Comparison of ENCODE assay signal across 8 cellular contexts in the genomic region with DNA sequence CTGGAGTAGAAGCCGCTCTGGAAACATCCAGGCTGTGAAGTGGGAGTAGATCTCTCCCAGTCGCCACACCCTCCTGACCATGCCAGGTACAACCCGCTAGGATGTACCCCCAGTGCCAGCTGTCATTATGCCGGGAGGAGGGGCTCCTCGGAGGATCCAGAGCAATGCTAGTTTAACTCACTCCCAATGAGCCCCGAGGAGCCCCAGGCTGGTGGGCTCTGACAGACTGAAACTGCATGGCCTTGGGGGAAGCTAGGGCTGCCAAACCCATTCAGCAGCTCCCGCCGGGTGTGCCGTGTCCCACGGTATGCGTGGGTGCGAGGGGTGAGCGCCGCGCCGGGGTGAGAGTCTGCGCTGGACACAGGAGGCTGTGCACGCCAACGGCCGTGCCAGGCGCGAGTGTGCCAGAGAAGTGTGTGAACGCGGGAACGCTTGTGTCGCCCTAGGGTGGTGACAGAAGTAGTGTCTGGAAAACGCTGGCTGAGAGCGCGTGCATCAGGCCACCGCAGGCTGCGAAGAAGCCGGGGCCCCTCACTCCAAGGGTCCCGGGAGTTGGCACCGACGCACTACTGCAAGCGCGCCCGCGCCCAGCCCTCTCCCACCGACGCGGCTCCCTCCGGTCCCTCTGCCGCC.
DNase-seq lines count a peak whose midpoint lies in the region; ATAC-seq and TF ChIP-seq lines count a peak whose summit lies in the region.

No MANE protein-coding gene starts in this region.

- no peaks in the 10 kb centered on the region for H3K27me3 ChIP-seq in OCI-LY1 (ENCODE audit: insufficient read depth, low read length)
- H3K27me3 ChIP-seq in uterus = no peaks in the 10 kb centered on the region

- no peaks in the 10 kb centered on the region for H3K27me3 Mint-ChIP-seq in chondrocyte (ENCODE audit: low read depth)

- DNase-seq in GM12864 (ENCODE audit: low read depth) (no peak), HEK293T (ENCODE audit: extremely low spot score) (peak; percentile 28), chondrocyte (ENCODE audit: low spot score) (peak; percentile 87), mucosa of descending colon (peak in 2 of 3 donors; percentile 45 to 58), uterus (no peak), cortex of kidney (lab: John Stamatoyannopoulos, UW) (no peak), NCI-H128 (lab: John Stamatoyannopoulos, UW; ENCODE audit: unreplicated experiment) (no peak)

- no peaks in the 10 kb centered on the region for H4K20me1 ChIP-seq in OCI-LY1 (ENCODE audit: insufficient read depth, low read length)

- no peak for TF ChIP-seq POLR2A in uterus (IDR thresholded peaks at IDR 0.05)

- H3K27ac ChIP-seq in OCI-LY1 (ENCODE audit: low read depth, low read length, poor library complexity, severe bottlenecking) = no peak overlapping the region
- peak overlapping the region in 1 of 2 donors; percentile 46 for H3K27ac ChIP-seq in uterus

- H3K9me3 ChIP-seq in OCI-LY1 (ENCODE audit: low read length) (no peaks in the 10 kb centered on the region), mucosa of descending colon (no peaks in the 10 kb centered on the region), uterus (no peaks in the 10 kb centered on the region)

- H3K4me2 ChIP-seq in OCI-LY1 (ENCODE audit: low read length) = peak overlapping the region; percentile 55

- H3K36me3 ChIP-seq in OCI-LY1 (ENCODE audit: insufficient read depth, low read length) (no peaks in the 10 kb centered on the region), mucosa of descending colon (ENCODE audit: low read depth) (no peaks in the 10 kb centered on the region), uterus (no peaks in the 10 kb centered on the region)

- intact Hi-C loops in mucosa of descending colon (cut with DNase I, micrococcal nuclease) (no loop called here), uterus (cut with DNase I; ENCODE audit: low total_unique reads) (no loop called here)

- POLR2A ChIA-PET in HEK293T (lab: Yijun Ruan, JAX) = no interaction called here

- H3K9me3 Mint-ChIP-seq in chondrocyte (ENCODE audit: low read depth) = no peaks in the 10 kb centered on the region

- peaks cover 11% of the 10 kb centered on the region; the same call in 1 of the 2 replicates for H3K79me2 ChIP-seq in OCI-LY1 (ENCODE audit: insufficient read depth, low read length)

- H3K9ac ChIP-seq in OCI-LY1 (ENCODE audit: low read length) = peak overlapping the region; percentile 54

- peak overlapping the region; percentile 81 for H3K4me3 Mint-ChIP-seq in chondrocyte (ENCODE audit: unreplicated experiment)

- peak; percentile 11 for ATAC-seq in mucosa of descending colon

- H3K36me3 Mint-ChIP-seq in chondrocyte (ENCODE audit: low read depth) = no peaks in the 10 kb centered on the region

- peaks cover 42% of the 10 kb centered on the region for H3K4me1 Mint-ChIP-seq in chondrocyte (ENCODE audit: low read depth)

- H3F3A ChIP-seq in OCI-LY1 (ENCODE audit: insufficient read depth, low read length) = no peaks in the 10 kb centered on the region

- CTCF ChIA-PET in HEK293T (lab: Yijun Ruan, JAX) = interaction anchor here (0.6 to 0.7 kb wide), 2 partner anchors 16 to 88 kb away, joined by 3 read pairs; no protein-coding TSS in a partner anchor

- peaks cover 48% of the 10 kb centered on the region for H3K4me1 ChIP-seq in OCI-LY1 (ENCODE audit: insufficient read depth, low read length, severe bottlenecking)
- peaks cover 13% of the 10 kb centered on the region for H3K4me1 ChIP-seq in mucosa of descending colon (ENCODE audit: low read depth)
- peaks cover 0 to 13% of the 10 kb centered on the region in 2 donors for H3K4me1 ChIP-seq in uterus

- H3K4me3 ChIP-seq in GM12864 (ENCODE audit: low read depth, low read length) (peak overlapping the region; percentile 79), OCI-LY1 (ENCODE audit: low read depth, low read length, poor library complexity, severe bottlenecking) (peak overlapping the region; percentile 63), mucosa of descending colon (peak overlapping the region; percentile 6), uterus (peak overlapping the region; percentile 23 to 42)

- H3K27ac Mint-ChIP-seq in chondrocyte (ENCODE audit: unreplicated experiment) = no peak overlapping the region

- no peak for TF ChIP-seq CTCF in GM12864 (IDR thresholded peaks at IDR 0.05; ENCODE audit: low read depth, low read length, missing control alignments)
- no peak for TF ChIP-seq CTCF in OCI-LY1 (IDR thresholded peaks at IDR 0.05; ENCODE audit: low read length)
- no peak for TF ChIP-seq CTCF in chondrocyte (IDR thresholded peaks at IDR 0.05)
- no peak for TF ChIP-seq CTCF in mucosa of descending colon (IDR thresholded peaks at IDR 0.05)
- TF ChIP-seq CTCF in uterus (IDR thresholded peaks at IDR 0.05) = no peak

- no peak overlapping the region for H2AFZ ChIP-seq in OCI-LY1 (ENCODE audit: low read length)

- no peaks in the 10 kb centered on the region for H3K9me2 ChIP-seq in OCI-LY1 (ENCODE audit: low read depth, low read length)

TF ChIP-seq in HEK293T, 16 proteins besides CTCF, POLR2A, EP300 and RAD21:
- TF ChIP-seq NFRKB (IDR thresholded peaks at IDR 0.05) = no peak
- TF ChIP-seq LEF1 (IDR thresholded peaks at IDR 0.05; ENCODE audit: borderline replicate concordance) = no peak
- TF ChIP-seq L3MBTL2 (conservative IDR thresholded peaks at IDR 0.05) = 0 out of 2 replicates have a peak, but pooled peaks have one; percentile 34

Comparison
In these comparisons a context has a peak if more than half of its experiments do, and no peak if none do; other contexts are left out.
1. DNase-seq: peak in HEK293T (single experiment), chondrocyte (single experiment) and mucosa of descending colon (2 of 3); none in GM12864 (single experiment), uterus (0 of 2), cortex of kidney (single experiment) and NCI-H128 (single experiment).
2. H3K4me3 ChIP-seq: peak in every context shown above with its lines; median percentile 79 in GM12864; 63 in OCI-LY1; 32 in uterus; 6 in mucosa of descending colon.